ENCODE assay signal across 8 cellular contexts in the genomic region with DNA sequence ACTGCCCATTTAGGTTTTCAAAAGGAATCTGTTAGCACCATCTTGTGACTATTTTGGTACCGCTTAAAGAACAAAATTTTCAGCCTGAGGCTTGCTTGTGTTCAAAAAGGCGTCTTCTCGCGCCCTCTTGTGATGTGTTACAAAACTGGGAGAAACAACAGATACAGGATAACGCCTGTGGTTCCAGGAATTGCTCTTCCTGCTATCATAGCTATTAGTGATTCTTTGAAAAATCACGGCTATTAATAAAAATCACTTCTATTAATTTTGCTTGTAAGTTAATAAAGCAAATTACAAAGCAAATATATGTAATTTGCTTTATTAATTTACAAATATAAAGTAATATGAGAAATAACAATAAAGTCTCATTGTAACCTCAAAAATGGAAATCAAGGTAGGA.
DNase-seq lines count a peak whose midpoint lies in the region; ATAC-seq, FAIRE-seq and TF ChIP-seq lines count a peak whose summit lies in the region.

No MANE protein-coding gene starts in this region.

- no peak for TF ChIP-seq EP300 in transverse colon (IDR thresholded peaks at IDR 0.05; ENCODE audit: low read depth)

- H3K27ac ChIP-seq in transverse colon: no peak overlapping the region

- H3K4me1 ChIP-seq in transverse colon: no peaks in the 10 kb centered on the region

- ATAC-seq in left lobe of liver: peak; percentile 99

- WGBS in transverse colon (ENCODE audit: low coverage in 1 of 2), 2 donors: 0 to 1% methylated on average over 6 of the region's 6 CpGs

- intact Hi-C loops in transverse colon (cut with DNase I; ENCODE audit: low total_unique reads): loop anchor here (1.0 to 10.0 kb wide), 3 partner anchors 273 to 469 kb away; no protein-coding TSS in a partner anchor

- DNase-seq in GM03348 (ENCODE audit: low spot score): peak; percentile 80
- peak; percentile 67 for DNase-seq in KBM-7
- peak; percentile 5 for DNase-seq in OCI-M2 (lab: John Stamatoyannopoulos, UW; ENCODE audit: unreplicated experiment)
- peak; percentile 77 for DNase-seq in left lobe of liver (ENCODE audit: low spot score)
- DNase-seq in transverse colon: peak; percentile 70
- no peak for DNase-seq in HuH-7 (ENCODE audit: low spot score)

- in situ Hi-C loops in KBM-7 (cut with MboI; ENCODE audit: low pct_unique_long_range_greater_than_20kb, low sequenced_read_pairs) (no loop called here), transverse colon (cut with MboI; ENCODE audit: low pct_ligation_motif_present in 1 of 4, low pct_unique_long_range_greater_than_20kb in 1 of 4, low sequenced_read_pairs in 3 of 4) (loop anchor here in 3 of 4 donors (10.0 kb wide), 2 partner anchors 271 to 281 kb away; no protein-coding TSS in a partner anchor)

- no peaks in the 10 kb centered on the region for H3K9me3 ChIP-seq in transverse colon

- TF ChIP-seq POLR2A in transverse colon (IDR thresholded peaks at IDR 0.05): no peak

- H3K27me3 ChIP-seq in transverse colon: no peaks in the 10 kb centered on the region

- FAIRE-seq in A204.1 (lab: Jason Lieb, UNC) (peak; percentile 99), colon (lab: Jason Lieb, UNC) (peak; percentile 87)

- TF ChIP-seq CTCF in transverse colon (IDR thresholded peaks at IDR 0.05): peak; percentile 71 to 94 (median 74)

- H3K4me3 ChIP-seq in transverse colon: no peak overlapping the region

- no peaks in the 10 kb centered on the region for H3K36me3 ChIP-seq in transverse colon
